ENCODE assay signal across 17 cellular contexts in the genomic region with DNA sequence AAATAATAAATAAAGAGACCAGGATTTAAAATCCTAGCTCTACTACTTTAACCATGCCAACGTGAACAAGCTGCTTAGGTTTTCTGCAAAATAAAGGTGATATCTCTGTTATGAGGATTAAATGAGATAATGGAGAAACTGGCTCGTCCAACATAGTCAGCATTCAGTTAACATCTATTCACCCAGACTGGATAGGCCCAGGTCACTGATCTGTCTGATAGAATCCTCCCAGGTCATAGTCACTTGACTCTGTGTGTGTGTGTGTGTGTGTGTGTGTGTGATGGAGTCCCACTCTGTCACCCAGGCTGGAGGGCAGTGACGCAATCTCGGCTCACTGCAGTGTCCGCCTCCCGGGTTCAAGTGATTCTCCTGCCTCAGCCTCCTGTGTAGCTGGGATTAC. TPM values are rescaled to one million over a fixed set of nuclear protein-coding genes. Genes with fewer than 3 reads are reported as not detected.
DNase-seq lines count a peak whose midpoint lies in the region; ATAC-seq and TF ChIP-seq lines count a peak whose summit lies in the region.
"Had no signal": no experiment of that assay in that cellular context is flagged by ENCODE, and none has a peak within 500 bp of the region (broad histone marks: within the 10 kb centered on the region; RNA-seq: fewer than 3 reads in every experiment).

No MANE protein-coding gene starts in this region.

- CTCF ChIA-PET in RWPE1 (lab: Yijun Ruan, JAX): interaction anchor here (0.7 kb wide), 1 partner anchor 57 kb away, joined by 3 read pairs; no protein-coding TSS in a partner anchor

- POLR2A ChIA-PET in RWPE1 (lab: Yijun Ruan, JAX; ENCODE audit: low non-redundant PET): no interaction called here

- TF ChIP-seq CTCF in C4-2B (conservative IDR thresholded peaks at IDR 0.05): no peak
- TF ChIP-seq CTCF in RWPE1 (conservative IDR thresholded peaks at IDR 0.05; ENCODE audit: low read depth): no peak
- TF ChIP-seq CTCF in esophagus squamous epithelium (IDR thresholded peaks at IDR 0.05): no peak
- TF ChIP-seq CTCF in smooth muscle cell (IDR thresholded peaks at IDR 0.05; ENCODE audit: borderline replicate concordance, insufficient read depth, poor library complexity, severe bottlenecking): no peak
- TF ChIP-seq CTCF in GM23338 (conservative IDR thresholded peaks at IDR 0.05; ENCODE audit: low read depth in 2 of 2): no peak
- TF ChIP-seq CTCF in tibial nerve (IDR thresholded peaks at IDR 0.05): no peak

- no peak overlapping the region for H3K9ac ChIP-seq in smooth muscle cell (ENCODE audit: low read depth)
- H3K9ac ChIP-seq: KMS-11 had no signal

- H3K36me3 ChIP-seq in esophagus squamous epithelium (peaks cover 46 to 99% (median 72%) of the 10 kb centered on the region in 3 donors), smooth muscle cell (ENCODE audit: low read depth) (peaks cover 34% of the 10 kb centered on the region), GM23338 (ENCODE audit: insufficient read depth) (peaks cover 64% of the 10 kb centered on the region), tibial nerve (peaks cover 0 to 98% (median 26%) of the 10 kb centered on the region in 3 donors)

- TF ChIP-seq POLR2A in esophagus squamous epithelium (IDR thresholded peaks at IDR 0.05) (no peak), tibial nerve (IDR thresholded peaks at IDR 0.05) (no peak)

- H3K36me3 Mint-ChIP-seq in GM23338 (ENCODE audit: low read depth): peaks cover 92% of the 10 kb centered on the region

- H3K4me1 ChIP-seq in esophagus squamous epithelium: peaks cover 0 to 47% (median 22%) of the 10 kb centered on the region in 3 donors
- H3K4me1 ChIP-seq in smooth muscle cell (ENCODE audit: low read depth): no peaks in the 10 kb centered on the region
- H3K4me1 ChIP-seq in GM23338 (ENCODE audit: insufficient read depth): no peaks in the 10 kb centered on the region
- peaks cover 0 to 30% (median 12%) of the 10 kb centered on the region in 4 donors for H3K4me1 ChIP-seq in tibial nerve

- DNase-seq in RWPE1 (ENCODE audit: low spot score): no peak
- no peak for DNase-seq in esophagus squamous epithelium (lab: John Stamatoyannopoulos, UW)
- no peak for DNase-seq in smooth muscle cell (lab: John Stamatoyannopoulos, UW; ENCODE audit: unreplicated experiment)
- no peak for DNase-seq in GM23338 (ENCODE audit: low spot score)
- DNase-seq in tibial nerve (ENCODE audit: low spot score in 2 of 2): no peak
- no peak for DNase-seq in iPS-NIHi7 (ENCODE audit: extremely low spot score)
- DNase-seq: C1 segment of cervical spinal cord, DMS153, NCI-H1092, NCI-H1694, NCI-H2107, NCI-H226, NCI-H524 treated with DMSO at 0.1 percent for 48 hours had no signal

- no peak overlapping the region for H3K27ac Mint-ChIP-seq in GM23338

- intact Hi-C loops in esophagus squamous epithelium (cut with DNase I): no loop called here

- H3K27me3 Mint-ChIP-seq in GM23338 (ENCODE audit: insufficient read depth, low read depth, poor library complexity): peaks cover 6% of the 10 kb centered on the region

- no peak for TF ChIP-seq EP300 in tibial nerve (IDR thresholded peaks at IDR 0.05)

- H3K79me2 ChIP-seq in smooth muscle cell (ENCODE audit: low read depth) (peaks cover 22% of the 10 kb centered on the region), GM23338 (replicated peaks; ENCODE audit: insufficient read depth) (0 out of 2 replicates have a peak, but pooled peaks cover 4% of the 10 kb centered on the region)

- H3K27ac ChIP-seq in C4-2B: peak overlapping the region; percentile 16; the same call in 1 of the 2 replicates
- peak overlapping the region; percentile 6; the same call in 1 of the 2 replicates for H3K27ac ChIP-seq in RWPE1
- H3K27ac ChIP-seq in esophagus squamous epithelium: peak overlapping the region in 3 of 4 donors; percentile 60 to 81 (median 81)
- peak overlapping the region; percentile 83 for H3K27ac ChIP-seq in smooth muscle cell (ENCODE audit: low read depth)
- H3K27ac ChIP-seq in GM23338 (ENCODE audit: low read depth): no peak overlapping the region
- peak overlapping the region in 1 of 4 donors; percentile 64 for H3K27ac ChIP-seq in tibial nerve
- H3K27ac ChIP-seq: KMS-11 had no signal

- H3K4me3 Mint-ChIP-seq in GM23338: no peak overlapping the region

- H3K4me2 ChIP-seq in smooth muscle cell (no peak overlapping the region), GM23338 (no peak overlapping the region)
- H3K4me2 ChIP-seq: KMS-11 had no signal

- peaks cover 90% of the 10 kb centered on the region for H3F3A ChIP-seq in smooth muscle cell (ENCODE audit: low read depth)
- 0 out of 2 replicates have a peak, but pooled peaks cover 3% of the 10 kb centered on the region for H3F3A ChIP-seq in GM23338 (replicated peaks; ENCODE audit: low read depth)

- peaks cover 100% of the 10 kb centered on the region for H4K20me1 ChIP-seq in smooth muscle cell (ENCODE audit: low read depth)
- H4K20me1 ChIP-seq in GM23338 (replicated peaks; ENCODE audit: insufficient read depth): 0 out of 2 replicates have a peak, but pooled peaks cover 10% of the 10 kb centered on the region

- no peaks in the 10 kb centered on the region for H3K27me3 ChIP-seq in esophagus squamous epithelium
- no peaks in the 10 kb centered on the region for H3K27me3 ChIP-seq in smooth muscle cell (ENCODE audit: low read depth)
- no peaks in the 10 kb centered on the region for H3K27me3 ChIP-seq in GM23338 (ENCODE audit: insufficient read depth)
- no peaks in the 10 kb centered on the region for H3K27me3 ChIP-seq in tibial nerve

- no peaks in the 10 kb centered on the region for H3K9me2 ChIP-seq in GM23338 (ENCODE audit: insufficient read depth)

- H3K9me3 Mint-ChIP-seq in GM23338: no peaks in the 10 kb centered on the region

- no peak overlapping the region for H2AFZ ChIP-seq in smooth muscle cell (ENCODE audit: low read depth)
- no peak overlapping the region for H2AFZ ChIP-seq in GM23338

- no peak overlapping the region for H3K4me3 ChIP-seq in esophagus squamous epithelium
- H3K4me3 ChIP-seq in smooth muscle cell: no peak overlapping the region
- H3K4me3 ChIP-seq in GM23338: no peak overlapping the region
- no peak overlapping the region for H3K4me3 ChIP-seq in tibial nerve

- 87 to 90% methylated on average over 2 to 6 of the region's 6 CpGs for WGBS in esophagus squamous epithelium, 2 donors
- 86% methylated on average over 6 of the region's 6 CpGs for WGBS in smooth muscle cell (ENCODE audit: low lambda C conversion rate)
- 91 to 92% methylated on average over 6 of the region's 6 CpGs for WGBS in tibial nerve, 2 donors

- ATAC-seq in GM23338: no peak

- H3K4me1 Mint-ChIP-seq in GM23338: no peaks in the 10 kb centered on the region

- H3K9me3 ChIP-seq in esophagus squamous epithelium (no peaks in the 10 kb centered on the region), smooth muscle cell (replicated peaks; ENCODE audit: low read depth) (no peaks in the 10 kb centered on the region), tibial nerve (no peaks in the 10 kb centered on the region)

TF ChIP-seq in GM23338, 12 proteins besides CTCF, POLR2A, EP300 and RAD21 (continues in another document):
- no peak for TF ChIP-seq POLR2AphosphoS5 (IDR thresholded peaks at IDR 0.05; ENCODE audit: low read depth)

RNA-seq across cellular contexts. Expression of a gene that starts 12.9 kb away (rescaled TPM):
- 10 to 100 TPM; 39.5 to 70.9 (median 46.4) TPM for total RNA-seq in esophagus squamous epithelium
- 47.3 and 60.2 TPM in 2 replicates for total RNA-seq in smooth muscle cell
- polyA plus RNA-seq in smooth muscle cell: 90.5 and 96.0 TPM in 2 replicates
- total RNA-seq in GM23338 (2014; rRNA removed; shearing (Covaris generic)): 49.7 and 59.5 TPM in 2 replicates
- 48.0 and 53.1 TPM in 2 replicates for polyA plus RNA-seq in GM23338 (2016; fragmentation: Nextera tagmentation; extraction: Ambion mirVana)
- 10 to 100 TPM; 27.3 to 42.9 (median 36.3) TPM for total RNA-seq in tibial nerve

RNA-seq across cellular contexts. Expression of a gene that starts 22.5 kb away (rescaled TPM):
- 100 to 1,000 TPM; 307 to 577 (median 369) TPM for total RNA-seq in esophagus squamous epithelium
- total RNA-seq in smooth muscle cell: 1,074 and 1,158 TPM in 2 replicates
- polyA plus RNA-seq in smooth muscle cell: 921 and 1,070 TPM in 2 replicates
- 237 and 288 TPM in 2 replicates for total RNA-seq in GM23338 (2014; rRNA removed; shearing (Covaris generic))
- 204 and 223 TPM in 2 replicates for polyA plus RNA-seq in GM23338 (2016; fragmentation: Nextera tagmentation; extraction: Ambion mirVana)
- 100 to 1,000 TPM; 471 to 530 (median 493) TPM for total RNA-seq in tibial nerve

RNA-seq across cellular contexts. Expression of a gene that starts 44.7 kb away (rescaled TPM):
- 1 to 10 TPM in 1 of 4 donors, under 1 TPM in 2, not detected in 1; 0.31 to 1.1 (median 0.41) TPM for total RNA-seq in esophagus squamous epithelium
- 0.22 TPM in 1 of 2 replicates, not detected in the other for total RNA-seq in smooth muscle cell
- polyA plus RNA-seq in smooth muscle cell: 0.07 and 0.17 TPM in 2 replicates
- total RNA-seq in GM23338 (2014; rRNA removed; shearing (Covaris generic)): 0.97 and 1.4 TPM in 2 replicates
- polyA plus RNA-seq in GM23338 (2016; fragmentation: Nextera tagmentation; extraction: Ambion mirVana): 0.81 and 1.1 TPM in 2 replicates
- total RNA-seq in tibial nerve: under 1 TPM in 1 of 4 donors, not detected in 3; 0.22 TPM
- total RNA-seq: A673, SK-MEL-5 had no signal
